ENCODE assay signal across 20 cellular contexts in the genomic region with DNA sequence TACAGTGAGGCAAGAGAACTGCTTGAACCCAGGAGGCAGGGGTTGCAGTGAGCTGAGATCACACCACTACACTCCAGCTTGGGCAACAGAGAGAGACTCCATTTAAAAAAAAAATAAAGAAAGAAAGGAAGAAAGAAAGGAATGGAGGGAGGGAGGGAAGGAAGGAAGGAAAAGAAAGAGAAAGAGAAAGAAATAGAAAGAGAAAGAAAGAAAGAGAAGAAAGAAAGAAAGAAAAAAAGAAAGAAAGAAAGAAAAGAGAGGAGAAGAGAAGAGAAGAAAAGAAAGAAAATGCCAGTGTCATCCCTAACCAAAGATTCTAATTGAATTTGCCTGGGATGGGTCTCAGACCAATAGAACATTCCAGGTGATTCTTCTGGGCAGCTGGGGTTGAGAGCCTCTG. TPM values are rescaled to one million over a fixed set of nuclear protein-coding genes. Genes with fewer than 3 reads are reported as not detected.
DNase-seq lines count a peak whose midpoint lies in the region; ATAC-seq, FAIRE-seq and TF ChIP-seq lines count a peak whose summit lies in the region.
"Had no signal": no experiment of that assay in that cellular context is flagged by ENCODE, and none has a peak within 500 bp of the region (broad histone marks: within the 10 kb centered on the region; RNA-seq: fewer than 3 reads in every experiment).

No MANE protein-coding gene starts in this region.

- peak overlapping the region; percentile 72 for H3K27ac Mint-ChIP-seq in stimulated activated memory B cell treated with anti-CD40 and anti-IgM and Interleukin-4, amounts not matched to agents 10 μg/mL and 1 μg/mL and 100 μg/mL, for 72 hours

- H3K4me3 ChIP-seq in A549 (no peak overlapping the region), HL-60 (replicated peaks; ENCODE audit: insufficient read depth, low read length) (no peak overlapping the region), liver (ENCODE audit: low read depth in 1 of 3, low read length in 3 of 3) (no peak overlapping the region), smooth muscle cell (no peak overlapping the region)

- peaks cover 34% of the 10 kb centered on the region for H3K4me1 Mint-ChIP-seq in stimulated activated memory B cell treated with anti-CD40 and anti-IgM and Interleukin-4, amounts not matched to agents 10 μg/mL and 1 μg/mL and 100 μg/mL, for 72 hours

- TF ChIP-seq POLR2A in A549 (IDR thresholded peaks at IDR 0.05; ENCODE audit: low read length), result no peak

- H3K4me3 Mint-ChIP-seq in stimulated activated memory B cell treated with anti-CD40 and anti-IgM and Interleukin-4, amounts not matched to agents 10 μg/mL and 1 μg/mL and 100 μg/mL, for 72 hours, result no peak overlapping the region

- H3K27me3 ChIP-seq in HL-60 (ENCODE audit: insufficient read depth, poor library complexity, severe bottlenecking), result no peaks in the 10 kb centered on the region
- H3K27me3 ChIP-seq in liver (ENCODE audit: control insufficient read depth in 4 of 4, insufficient read depth in 4 of 4, low read length in 3 of 4), result no peaks in the 10 kb centered on the region
- peaks cover 3% of the 10 kb centered on the region for H3K27me3 ChIP-seq in smooth muscle cell (ENCODE audit: low read depth)

- H3K4me2 ChIP-seq in A549 (peak overlapping the region; percentile 38; the same call in 1 of the 3 replicates), smooth muscle cell (no peak overlapping the region)
- H3K4me2 ChIP-seq: SK-N-SH had no signal

- H3K9me3 ChIP-seq in A549 (no peaks in the 10 kb centered on the region), liver (ENCODE audit: control insufficient read depth in 4 of 4, low read length in 3 of 4) (no peaks in the 10 kb centered on the region), smooth muscle cell (replicated peaks; ENCODE audit: low read depth) (no peaks in the 10 kb centered on the region)
- H3K9me3 ChIP-seq: Caco-2, SK-N-SH had no signal

- no peaks in the 10 kb centered on the region for H3K36me3 Mint-ChIP-seq in stimulated activated memory B cell treated with anti-CD40 and anti-IgM and Interleukin-4, amounts not matched to agents 10 μg/mL and 1 μg/mL and 100 μg/mL, for 72 hours
- H3K36me3 Mint-ChIP-seq: IgD-negative memory B cell had no signal

- H3K27me3 Mint-ChIP-seq in stimulated activated memory B cell treated with anti-CD40 and anti-IgM and Interleukin-4, amounts not matched to agents 10 μg/mL and 1 μg/mL and 100 μg/mL, for 72 hours, result no peaks in the 10 kb centered on the region
- H3K27me3 Mint-ChIP-seq: IgD-negative memory B cell had no signal

- no peaks in the 10 kb centered on the region for H3F3A ChIP-seq in smooth muscle cell (ENCODE audit: low read depth)

- no peak for TF ChIP-seq CTCF in A549 (IDR thresholded peaks at IDR 0.05)
- TF ChIP-seq CTCF in HL-60 (IDR thresholded peaks at IDR 0.05; ENCODE audit: insufficient read depth, low read length), result no peak
- TF ChIP-seq CTCF in liver (IDR thresholded peaks at IDR 0.05; ENCODE audit: low read depth, low read length, missing input control), result no peak
- no peak for TF ChIP-seq CTCF in smooth muscle cell (IDR thresholded peaks at IDR 0.05; ENCODE audit: borderline replicate concordance, insufficient read depth, poor library complexity, severe bottlenecking)

- H3K36me3 ChIP-seq in liver (ENCODE audit: control insufficient read depth in 4 of 4, insufficient read depth in 3 of 4, low read depth in 1 of 4, low read length in 3 of 4) (no peaks in the 10 kb centered on the region), smooth muscle cell (ENCODE audit: low read depth) (no peaks in the 10 kb centered on the region)

- H3K9me3 Mint-ChIP-seq in stimulated activated memory B cell treated with anti-CD40 and anti-IgM and Interleukin-4, amounts not matched to agents 10 μg/mL and 1 μg/mL and 100 μg/mL, for 72 hours, result no peaks in the 10 kb centered on the region
- H3K9me3 Mint-ChIP-seq: IgD-negative memory B cell had no signal

- H3K4me1 ChIP-seq in A549 (peaks cover 49% of the 10 kb centered on the region), liver (ENCODE audit: control insufficient read depth in 4 of 4, insufficient read depth in 4 of 4, low read length in 3 of 4) (peaks cover 13 to 72% (median 60%) of the 10 kb centered on the region in 4 donors), smooth muscle cell (ENCODE audit: low read depth) (peaks cover 17% of the 10 kb centered on the region)

- no peak for ATAC-seq in A549
- no peak for ATAC-seq in stimulated activated memory B cell treated with anti-CD40 and anti-IgM and Interleukin-4, amounts not matched to agents 10 μg/mL and 1 μg/mL and 100 μg/mL, for 72 hours

- DNase-seq in A549 (ENCODE audit: low read depth in 1 of 2, low spot score in 1 of 2) (no peak), HL-60 (ENCODE audit: low read depth in 1 of 2, low spot score in 1 of 2) (no peak), NCI-H1436 (lab: John Stamatoyannopoulos, UW) (no peak), LoVo (ENCODE audit: low spot score) (no peak), smooth muscle cell (lab: John Stamatoyannopoulos, UW; ENCODE audit: unreplicated experiment) (no peak)
- DNase-seq: GDM1, Kasumi-1, MM.1S, NCI-H1092 treated with DMSO at 0.1 percent for 48 hours, NCI-H2081, RPMI8226, SHP77 treated with DMSO at 0.1 percent for 48 hours, SK-N-SH had no signal

- TF ChIP-seq RAD21 in A549 (conservative IDR thresholded peaks at IDR 0.05 in 1 of 2, IDR thresholded peaks at IDR 0.05 in 1 of 2), result no peak
- TF ChIP-seq RAD21 in liver (IDR thresholded peaks at IDR 0.05), result no peak

- POLR2A ChIA-PET in A549 (lab: Yijun Ruan, JAX), result no interaction called here

- CTCF ChIA-PET in A549 (lab: Yijun Ruan, JAX), result interaction anchor here (0.6 to 3.1 kb wide), 7 partner anchors 8 to 128 kb away, joined by 3 to 6 read pairs (median 3); no protein-coding TSS in a partner anchor

- H3K9ac ChIP-seq in liver (ENCODE audit: low read depth in 1 of 2, low read length in 2 of 2) (peak overlapping the region in 1 of 2 donors; percentile 18), smooth muscle cell (ENCODE audit: low read depth) (no peak overlapping the region)
- H3K9ac ChIP-seq: SK-N-SH had no signal

- no peaks in the 10 kb centered on the region for H3K79me2 ChIP-seq in smooth muscle cell (ENCODE audit: low read depth)

- H3K27ac ChIP-seq in A549, result peak overlapping the region in 1 of 2 experiments; percentile 47; a peak in 2 of 6 replicates
- H3K27ac ChIP-seq in HL-60 (replicated peaks), result peak overlapping the region; percentile 72
- peak overlapping the region; percentile 81 to 83 for H3K27ac ChIP-seq in liver (ENCODE audit: low read depth in 1 of 2, low read length in 2 of 2)
- no peak overlapping the region for H3K27ac ChIP-seq in smooth muscle cell (ENCODE audit: low read depth)

- no peak for TF ChIP-seq EP300 in A549 (IDR thresholded peaks at IDR 0.05)

- H2AFZ ChIP-seq in smooth muscle cell (ENCODE audit: low read depth), result no peak overlapping the region

- no peaks in the 10 kb centered on the region for H4K20me1 ChIP-seq in smooth muscle cell (ENCODE audit: low read depth)

- FAIRE-seq in A549 (lab: Jason Lieb, UNC), result no peak

TF ChIP-seq in liver, 16 proteins besides CTCF, POLR2A, EP300 and RAD21 (continues in another document):
- TF ChIP-seq, protein P1, sequence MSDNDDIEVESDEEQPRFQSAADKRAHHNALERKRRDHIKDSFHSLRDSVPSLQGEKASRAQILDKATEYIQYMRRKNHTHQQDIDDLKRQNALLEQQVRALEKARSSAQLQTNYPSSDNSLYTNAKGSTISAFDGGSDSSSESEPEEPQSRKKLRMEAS (IDR thresholded peaks at IDR 0.05), result no peak
- no peak for TF ChIP-seq NR2F2 (IDR thresholded peaks at IDR 0.05)
- TF ChIP-seq, protein P2, sequence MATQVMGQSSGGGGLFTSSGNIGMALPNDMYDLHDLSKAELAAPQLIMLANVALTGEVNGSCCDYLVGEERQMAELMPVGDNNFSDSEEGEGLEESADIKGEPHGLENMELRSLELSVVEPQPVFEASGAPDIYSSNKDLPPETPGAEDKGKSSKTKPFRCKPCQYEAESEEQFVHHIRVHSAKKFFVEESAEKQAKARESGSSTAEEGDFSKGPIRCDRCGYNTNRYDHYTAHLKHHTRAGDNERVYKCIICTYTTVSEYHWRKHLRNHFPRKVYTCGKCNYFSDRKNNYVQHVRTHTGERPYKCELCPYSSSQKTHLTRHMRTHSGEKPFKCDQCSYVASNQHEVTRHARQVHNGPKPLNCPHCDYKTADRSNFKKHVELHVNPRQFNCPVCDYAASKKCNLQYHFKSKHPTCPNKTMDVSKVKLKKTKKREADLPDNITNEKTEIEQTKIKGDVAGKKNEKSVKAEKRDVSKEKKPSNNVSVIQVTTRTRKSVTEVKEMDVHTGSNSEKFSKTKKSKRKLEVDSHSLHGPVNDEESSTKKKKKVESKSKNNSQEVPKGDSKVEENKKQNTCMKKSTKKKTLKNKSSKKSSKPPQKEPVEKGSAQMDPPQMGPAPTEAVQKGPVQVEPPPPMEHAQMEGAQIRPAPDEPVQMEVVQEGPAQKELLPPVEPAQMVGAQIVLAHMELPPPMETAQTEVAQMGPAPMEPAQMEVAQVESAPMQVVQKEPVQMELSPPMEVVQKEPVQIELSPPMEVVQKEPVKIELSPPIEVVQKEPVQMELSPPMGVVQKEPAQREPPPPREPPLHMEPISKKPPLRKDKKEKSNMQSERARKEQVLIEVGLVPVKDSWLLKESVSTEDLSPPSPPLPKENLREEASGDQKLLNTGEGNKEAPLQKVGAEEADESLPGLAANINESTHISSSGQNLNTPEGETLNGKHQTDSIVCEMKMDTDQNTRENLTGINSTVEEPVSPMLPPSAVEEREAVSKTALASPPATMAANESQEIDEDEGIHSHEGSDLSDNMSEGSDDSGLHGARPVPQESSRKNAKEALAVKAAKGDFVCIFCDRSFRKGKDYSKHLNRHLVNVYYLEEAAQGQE (IDR thresholded peaks at IDR 0.05), result no peak
- no peak for TF ChIP-seq HNF4G (IDR thresholded peaks at IDR 0.05)
- TF ChIP-seq EGR1 (IDR thresholded peaks at IDR 0.05; ENCODE audit: low read depth in 2 of 2), result no peak
- TF ChIP-seq FOXA1 (IDR thresholded peaks at IDR 0.05), result no peak
- no peak for TF ChIP-seq TAF1 (conservative IDR thresholded peaks at IDR 0.05)
- no peak for TF ChIP-seq HNF4A (conservative IDR thresholded peaks at IDR 0.05)

RNA-seq across cellular contexts. Expression of a gene that starts 4.2 kb away (rescaled TPM):
- polyA plus RNA-seq in A549 (2011; rRNA removed) (0.14 and 0.24 TPM in 2 replicates), A549 (2017; fragmentation: RNase III; extraction: RNeasy Plus Mini Kit Qiagen cat#74134 plus additional on column Dnase treatment) (0.03 TPM in 1 of 3 replicates, not detected in the others), liver (under 1 TPM in 1 of 2 donors, not detected in 1; 0.28 TPM), smooth muscle cell (0.43 TPM in 1 of 2 replicates, not detected in the other)
- polyA plus RNA-seq in A549 (2012; cell fraction: cytosol; rRNA removed), result 0.01 TPM in 1 of 2 replicates, not detected in the other
- 0.06 and 0.10 TPM in 2 replicates for polyA plus RNA-seq in A549 (2012; cell fraction: nucleus; rRNA removed)
- polyA minus RNA-seq in A549 (2011; rRNA and poly(A)+ RNA removed), result 0.08 and 0.15 TPM in 2 replicates
- total RNA-seq in liver (under 1 TPM; 0.05 to 0.08 TPM), smooth muscle cell (0.31 and 0.54 TPM in 2 replicates)
- total RNA-seq: Daoy, H4, HT1080 had no signal
- polyA plus RNA-seq: IgD-negative memory B cell, SK-N-SH had no signal
